ENCODE assay signal across 8 cellular contexts in genomic region chr6:31270788-31271640, GRCh38. TPM values are rescaled to one million over a fixed set of nuclear protein-coding genes. Genes with fewer than 3 reads are reported as not detected.
DNase-seq lines count a peak whose midpoint lies in the region; ATAC-seq and TF ChIP-seq lines count a peak whose summit lies in the region.

No MANE protein-coding gene starts in this region.

- TF ChIP-seq CTCF in CD14-positive monocyte (IDR thresholded peaks at IDR 0.05), result no peak

- peak overlapping the region; percentile 99 to 100 (median 100) for H3K27ac Mint-ChIP-seq in CD14-positive monocyte

- DNase-seq in CD14-positive monocyte (ENCODE audit: low spot score) (no peak), NCI-H526 treated with DMSO at 0.1 percent for 48 hours (lab: John Stamatoyannopoulos, UW) (peak; percentile 27), activated gamma-delta T cell treated with Interleukin-2 at 50 U/mL for 16 hours (peak; percentile 49), head of caudate nucleus (peak in 23 of 42 donors; percentile 1 to 64 (median 25)), posterior vena cava (ENCODE audit: low spot score) (peak; percentile 92), globus pallidus (ENCODE audit: low spot score) (no peak)

- peaks cover 1 to 19% (median 2%) of the 10 kb centered on the region in 3 donors for H3K27me3 Mint-ChIP-seq in CD14-positive monocyte (ENCODE audit: low read depth in 3 of 3)

- ATAC-seq in GM21381 (IDR thresholded peaks at IDR 0.05; ENCODE audit: unreplicated experiment), result peak; percentile 35
- ATAC-seq in GM19463 (IDR thresholded peaks at IDR 0.05; ENCODE audit: unreplicated experiment), result no peak

- peak overlapping the region; percentile 93 to 94 for H3K4me3 Mint-ChIP-seq in CD14-positive monocyte

- intact Hi-C loops in CD14-positive monocyte (cut with micrococcal nuclease), result no loop called here
- intact Hi-C loops in head of caudate nucleus (cut with DNase I), result loop anchor here (2.0 to 5.0 kb wide), 2 partner anchors 70 to 96 kb away; no protein-coding TSS in a partner anchor
- intact Hi-C loops in posterior vena cava (cut with DNase I), result no loop called here

- peaks cover 0 to 5% (median 0%) of the 10 kb centered on the region in 7 donors for H3K9me3 Mint-ChIP-seq in CD14-positive monocyte

- H3K36me3 Mint-ChIP-seq in CD14-positive monocyte, result peaks cover 36 to 47% of the 10 kb centered on the region in 2 donors

- peaks cover 58% of the 10 kb centered on the region for H3K4me1 Mint-ChIP-seq in CD14-positive monocyte

RNA-seq across cellular contexts. Expression of gene HLA-C, which starts 0.9 kb away (rescaled TPM):
- polyA plus RNA-seq in CD14-positive monocyte, result 1,000 to 10,000 TPM; 1,829 to 2,224 TPM
- 100 to 1,000 TPM; 410 to 411 TPM for total RNA-seq in posterior vena cava

Comparison
In these comparisons a context has a peak if more than half of its experiments do, and no peak if none do; other contexts are left out.
1. DNase-seq: peak in NCI-H526 treated with DMSO at 0.1 percent for 48 hours (single experiment), activated gamma-delta T cell treated with Interleukin-2 at 50 U/mL for 16 hours (single experiment), head of caudate nucleus (23 of 42) and posterior vena cava (single experiment); none in CD14-positive monocyte (single experiment) and globus pallidus (single experiment).